ENCODE assay signal across 2 cellular contexts in the genomic region with DNA sequence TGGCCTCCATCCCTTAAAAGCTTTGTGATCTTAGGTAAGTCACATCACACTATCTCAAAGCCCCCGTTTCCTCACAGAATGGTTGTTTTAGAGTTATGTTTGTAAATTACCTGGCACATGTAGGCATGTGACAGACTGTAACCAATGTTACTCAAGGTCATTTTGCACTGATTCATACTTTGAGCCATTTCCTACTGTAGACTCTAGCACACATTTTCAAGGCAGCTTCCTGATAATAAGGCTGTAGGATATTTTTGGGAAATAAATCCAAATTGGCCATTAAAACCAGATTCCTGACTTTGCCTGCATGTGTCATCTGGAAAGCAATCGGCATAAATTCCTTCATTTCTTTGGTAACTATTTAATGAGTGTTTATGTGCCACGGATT.
TF ChIP-seq lines count a peak whose summit lies in the region.

No MANE protein-coding gene starts in this region.

TF ChIP-seq in SK-N-SH, 30 proteins besides CTCF, POLR2A, EP300 and RAD21 (continued from another document):
- TF ChIP-seq JUND (IDR thresholded peaks at IDR 0.05), result no peak
- no peak for TF ChIP-seq FOXM1 (IDR thresholded peaks at IDR 0.05; ENCODE audit: low read depth)
- TF ChIP-seq MAX (IDR thresholded peaks at IDR 0.05; ENCODE audit: low read depth), result no peak
- no peak for TF ChIP-seq MXI1 (IDR thresholded peaks at IDR 0.05; ENCODE audit: low read depth, low read length)
- no peak for TF ChIP-seq CHD2 (IDR thresholded peaks at IDR 0.05; ENCODE audit: low read length, partially characterized antibody)

TF ChIP-seq in SK-N-SH treated with all-trans-retinoic acid at 6 μM for 48 hours, 23 proteins besides CTCF, POLR2A, EP300 and RAD21 (continued from another document):
- no peak for TF ChIP-seq TSHZ2 (CRISPR knock-in tag; IDR thresholded peaks at IDR 0.05)
- no peak for TF ChIP-seq TCF4 (CRISPR knock-in tag; IDR thresholded peaks at IDR 0.05; ENCODE audit: borderline replicate concordance)
- TF ChIP-seq ZNF8 (CRISPR knock-in tag; IDR thresholded peaks at IDR 0.05), result no peak
- no peak for TF ChIP-seq POU6F1 (CRISPR knock-in tag; IDR thresholded peaks at IDR 0.05; ENCODE audit: borderline replicate concordance, low read depth)
- no peak for TF ChIP-seq ZFP3 (CRISPR knock-in tag; IDR thresholded peaks at IDR 0.05)
- no peak for TF ChIP-seq ZFP30 (CRISPR knock-in tag; IDR thresholded peaks at IDR 0.05)
- TF ChIP-seq BACH2 (CRISPR knock-in tag; IDR thresholded peaks at IDR 0.05; ENCODE audit: borderline replicate concordance), result no peak
